Comparison of ENCODE assay signal across 12 cellular contexts in genomic region chr18:45066868-45067267, GRCh38.
DNase-seq lines count a peak whose midpoint lies in the region; ATAC-seq and TF ChIP-seq lines count a peak whose summit lies in the region.
"Had no signal": no experiment of that assay in that cellular context is flagged by ENCODE, and none has a peak within 500 bp of the region (broad histone marks: within the 10 kb centered on the region; RNA-seq: fewer than 3 reads in every experiment).

No MANE protein-coding gene starts in this region.

- H3K27ac Mint-ChIP-seq in activated CD4-positive, alpha-beta T cell treated with anti-CD3 and anti-CD28 coated beads, Interleukin-2, amount 10 ng/mL, durations not matched to agents 7 days and 5 days, result no peak overlapping the region
- H3K27ac Mint-ChIP-seq: activated naive CD8-positive, alpha-beta T cell treated with anti-CD3 and anti-CD28 coated beads, Interleukin-2, amount 50 U/mL, for 24 hours; stimulated activated naive CD8-positive, alpha-beta T cell treated with anti-CD3 and anti-CD28 coated beads, Interleukin-15, Interleukin-2, amounts not matched to agents 100 ng/mL and 50 ng/mL, for 24 hours had no signal

- DNase-seq in CD1c-positive myeloid dendritic cell (ENCODE audit: extremely low spot score) (peak; percentile 68), NB4 (ENCODE audit: low read depth) (peak; percentile 89), pons (ENCODE audit: low spot score) (peak; percentile 71), HuH-7 (ENCODE audit: low spot score) (no peak), NCI-H1048 (lab: John Stamatoyannopoulos, UW) (no peak)
- no peak for DNase-seq in activated CD4-positive, alpha-beta T cell treated with anti-CD3 and anti-CD28 coated beads, Interleukin-2, amount 10 ng/mL, durations not matched to agents 7 days and 5 days
- DNase-seq: activated CD8-positive, alpha-beta memory T cell treated with anti-CD3 and anti-CD28 coated beads, Interleukin-2, amount 50 U/mL, for 4 hours; activated naive CD8-positive, alpha-beta T cell treated with anti-CD3 and anti-CD28 coated beads, Interleukin-2, amount 50 U/mL, for 24 hours; stimulated activated CD4-positive, alpha-beta T cell treated with anti-CD3 and anti-CD28 coated beads, Interleukin-4, amount 100 ng/mL, for 24 hours had no signal

- no peak overlapping the region for H3K4me3 Mint-ChIP-seq in activated CD4-positive, alpha-beta T cell treated with anti-CD3 and anti-CD28 coated beads, Interleukin-2, amount 10 ng/mL, durations not matched to agents 7 days and 5 days
- H3K4me3 Mint-ChIP-seq: activated naive CD8-positive, alpha-beta T cell treated with anti-CD3 and anti-CD28 coated beads, Interleukin-2, amount 50 U/mL, for 24 hours; stimulated activated naive CD8-positive, alpha-beta T cell treated with anti-CD3 and anti-CD28 coated beads, Interleukin-15, Interleukin-2, amounts not matched to agents 100 ng/mL and 50 ng/mL, for 24 hours had no signal

- POLR2A ChIA-PET in activated CD4-positive, alpha-beta T cell treated with anti-CD3 and anti-CD28 coated beads, Interleukin-2, amount 10 ng/mL, durations not matched to agents 7 days and 5 days (lab: Charles Lee), result no interaction called here

- TF ChIP-seq POLR2A in NB4 (IDR thresholded peaks at IDR 0.05; ENCODE audit: extremely low read depth, insufficient read length), result no peak

- peaks cover 2% of the 10 kb centered on the region for H3K27me3 Mint-ChIP-seq in activated CD4-positive, alpha-beta T cell treated with anti-CD3 and anti-CD28 coated beads, Interleukin-2, amount 10 ng/mL, durations not matched to agents 7 days and 5 days
- H3K27me3 Mint-ChIP-seq: activated naive CD8-positive, alpha-beta T cell treated with anti-CD3 and anti-CD28 coated beads, Interleukin-2, amount 50 U/mL, for 24 hours; stimulated activated naive CD8-positive, alpha-beta T cell treated with anti-CD3 and anti-CD28 coated beads, Interleukin-15, Interleukin-2, amounts not matched to agents 100 ng/mL and 50 ng/mL, for 24 hours had no signal

- ATAC-seq in esophagus mucosa (peak; percentile 68), GM19324 (IDR thresholded peaks at IDR 0.05; ENCODE audit: low FRiP score, unreplicated experiment) (no peak)
- ATAC-seq: activated naive CD8-positive, alpha-beta T cell treated with anti-CD3 and anti-CD28 coated beads, Interleukin-2, amount 50 U/mL, for 24 hours had no signal

- H3K4me3 ChIP-seq in NB4 (ENCODE audit: low read depth, low read length), result no peak overlapping the region

- H3K9me3 Mint-ChIP-seq in activated CD4-positive, alpha-beta T cell treated with anti-CD3 and anti-CD28 coated beads, Interleukin-2, amount 10 ng/mL, durations not matched to agents 7 days and 5 days, result no peaks in the 10 kb centered on the region
- H3K9me3 Mint-ChIP-seq: stimulated activated naive CD8-positive, alpha-beta T cell treated with anti-CD3 and anti-CD28 coated beads, Interleukin-15, Interleukin-2, amounts not matched to agents 100 ng/mL and 50 ng/mL, for 24 hours had no signal

- CTCF ChIA-PET in activated CD4-positive, alpha-beta T cell treated with anti-CD3 and anti-CD28 coated beads, Interleukin-2, amount 10 ng/mL, durations not matched to agents 7 days and 5 days (lab: Charles Lee), result no interaction called here

- H3K36me3 Mint-ChIP-seq in activated CD4-positive, alpha-beta T cell treated with anti-CD3 and anti-CD28 coated beads, Interleukin-2, amount 10 ng/mL, durations not matched to agents 7 days and 5 days (ENCODE audit: low read depth), result no peaks in the 10 kb centered on the region

- TF ChIP-seq CTCF in NB4 (IDR thresholded peaks at IDR 0.05; ENCODE audit: low read depth, low read length), result no peak

- peaks cover 3% of the 10 kb centered on the region for H3K4me1 Mint-ChIP-seq in activated CD4-positive, alpha-beta T cell treated with anti-CD3 and anti-CD28 coated beads, Interleukin-2, amount 10 ng/mL, durations not matched to agents 7 days and 5 days

Comparison
In these comparisons a context has a peak if more than half of its experiments do, and no peak if none do; other contexts are left out.
1. DNase-seq: peak in CD1c-positive myeloid dendritic cell (single experiment), NB4 (single experiment) and pons (single experiment); none in activated CD4-positive, alpha-beta T cell treated with anti-CD3 and anti-CD28 coated beads, Interleukin-2, amount 10 ng/mL, durations not matched to agents 7 days and 5 days (single experiment), HuH-7 (single experiment) and NCI-H1048 (single experiment).